ENCODE assay signal across 17 cellular contexts in the genomic region with DNA sequence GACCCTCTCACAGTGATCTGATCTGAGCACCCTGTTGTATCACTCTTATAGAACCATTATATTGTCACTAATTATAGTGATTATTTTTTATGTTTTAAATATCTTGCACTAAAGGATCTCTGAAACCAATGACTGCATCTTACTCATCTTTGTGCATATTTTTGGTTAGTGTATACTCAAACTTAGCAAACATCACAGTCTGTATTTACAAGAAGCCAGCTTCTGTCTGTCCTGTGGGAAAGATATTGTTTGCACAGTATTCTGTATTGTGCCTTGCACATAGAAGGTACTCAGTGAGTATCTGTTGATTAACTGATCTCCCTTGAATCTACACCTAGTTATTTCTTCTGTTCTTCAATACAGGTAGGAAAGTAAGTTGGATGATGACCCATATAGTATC.
DNase-seq lines count a peak whose midpoint lies in the region; ATAC-seq, FAIRE-seq and TF ChIP-seq lines count a peak whose summit lies in the region.
"Had no signal": no experiment of that assay in that cellular context is flagged by ENCODE, and none has a peak within 500 bp of the region (broad histone marks: within the 10 kb centered on the region; RNA-seq: fewer than 3 reads in every experiment).

No MANE protein-coding gene starts in this region.

- no peak overlapping the region for H3K9ac ChIP-seq in IMR-90 (ENCODE audit: low read depth, low read length)
- no peak overlapping the region for H3K9ac ChIP-seq in GM12878 (ENCODE audit: control insufficient read depth, insufficient read depth, low read length)
- H3K9ac ChIP-seq: BLaER1 treated with 17β-estradiol and CSF1 and Interleukin-3, amounts not matched to agents 10 nM and 100 nM had no signal

- H3K56ac ChIP-seq in IMR-90 (ENCODE audit: extremely low read depth, insufficient read depth, low read length) = no peak overlapping the region

- H2AFZ ChIP-seq in IMR-90 (replicated peaks; ENCODE audit: low read length, poor library complexity) (no peak overlapping the region), GM12878 (ENCODE audit: control insufficient read depth, low read depth, low read length) (no peak overlapping the region)

- H3K9me3 ChIP-seq in IMR-90 (ENCODE audit: control insufficient read depth, insufficient read depth, low read length) = no peaks in the 10 kb centered on the region
- no peaks in the 10 kb centered on the region for H3K9me3 ChIP-seq in GM12878 (replicated peaks; ENCODE audit: control insufficient read depth, insufficient read depth, low read length)

- no peak overlapping the region for H2BK20ac ChIP-seq in IMR-90 (ENCODE audit: low read depth, low read length)

- H3K79me1 ChIP-seq in IMR-90 (ENCODE audit: low read depth in 1 of 2, low read length in 2 of 2) = peaks cover 16% of the 10 kb centered on the region in 2 experiments; a peak in 3 of 4 replicates

- H3K36me3 ChIP-seq in IMR-90 (ENCODE audit: control insufficient read depth, insufficient read depth, low read length) = 0 out of 2 replicates have a peak, but pooled peaks cover 1% of the 10 kb centered on the region
- H3K36me3 ChIP-seq in GM12878 (ENCODE audit: control insufficient read depth in 2 of 2, insufficient read depth in 2 of 2, low read length in 1 of 2) = no peaks in the 10 kb centered on the region

- no peak overlapping the region for H2BK5ac ChIP-seq in IMR-90 (ENCODE audit: low read depth, low read length, poor library complexity, severe bottlenecking)

- H4K5ac ChIP-seq in IMR-90 (ENCODE audit: low read depth, low read length) = no peak overlapping the region

- H3K27ac ChIP-seq in IMR-90 (ENCODE audit: insufficient read depth, low read length) (no peak overlapping the region), GM12878 (ENCODE audit: control insufficient read depth, insufficient read depth) (no peak overlapping the region)
- H3K27ac ChIP-seq: BLaER1 treated with 17β-estradiol and CSF1 and Interleukin-3, amounts not matched to agents 10 nM and 100 nM had no signal

- no peak overlapping the region for H2AK5ac ChIP-seq in IMR-90 (ENCODE audit: low read depth, low read length)

- TF ChIP-seq CTCF in IMR-90 (conservative IDR thresholded peaks at IDR 0.05; ENCODE audit: low read depth, low read length) (no peak), GM12878 (IDR thresholded peaks at IDR 0.05 in 2 of 3, conservative IDR thresholded peaks at IDR 0.05 in 1 of 3; ENCODE audit: control insufficient read depth in 2 of 3, extremely low read depth in 1 of 3, insufficient read depth in 1 of 3, low read depth in 3 of 3, low read length in 3 of 3) (no peak)

- H4K20me1 ChIP-seq in IMR-90 (ENCODE audit: insufficient read depth, low read length) = peaks cover 11% of the 10 kb centered on the region
- no peaks in the 10 kb centered on the region for H4K20me1 ChIP-seq in GM12878 (ENCODE audit: control insufficient read depth, insufficient read depth)
- H4K20me1 ChIP-seq: BLaER1 treated with 17β-estradiol and CSF1 and Interleukin-3, amounts not matched to agents 10 nM and 100 nM had no signal

- no peak overlapping the region for H3K4me3 ChIP-seq in IMR-90 (ENCODE audit: insufficient read depth, low read depth, low read length)
- H3K4me3 ChIP-seq in GM12878 = no peak overlapping the region
- H3K4me3 ChIP-seq: BLaER1 treated with 17β-estradiol and CSF1 and Interleukin-3, amounts not matched to agents 10 nM and 100 nM had no signal

- no peak for TF ChIP-seq RAD21 in IMR-90 (IDR thresholded peaks at IDR 0.05; ENCODE audit: low read length)
- no peak for TF ChIP-seq RAD21 in GM12878 (IDR thresholded peaks at IDR 0.05; ENCODE audit: insufficient read depth, low read depth, low read length)

- intact Hi-C loops in IMR-90 (cut with micrococcal nuclease) = loop anchor here (5.0 kb wide), 1 partner anchor 56 kb away; no protein-coding TSS in a partner anchor
- intact Hi-C loops in GM12878 (cut with micrococcal nuclease; ENCODE audit: unreplicated experiment) = no loop called here

- in situ Hi-C loops in IMR-90 (cut with MboI; ENCODE audit: low sequenced_read_pairs) (no loop called here), GM12878 (cut with MboI) (no loop called here)

- H3K27me3 ChIP-seq in IMR-90 (ENCODE audit: control insufficient read depth, insufficient read depth, low read length) (no peaks in the 10 kb centered on the region), GM12878 (replicated peaks in 1 of 2; ENCODE audit: control insufficient read depth in 2 of 2, insufficient read depth in 2 of 2, low read length in 1 of 2) (no peaks in the 10 kb centered on the region)
- H3K27me3 ChIP-seq: BLaER1 treated with 17β-estradiol and CSF1 and Interleukin-3, amounts not matched to agents 10 nM and 100 nM had no signal

- H4K91ac ChIP-seq in IMR-90 (ENCODE audit: insufficient read depth, low read depth, low read length) = no peak overlapping the region

- H3K9me1 ChIP-seq in IMR-90 (ENCODE audit: insufficient read depth, low read length) = no peaks in the 10 kb centered on the region; the same call in 1 of the 2 replicates

- H3K18ac ChIP-seq in IMR-90 (ENCODE audit: low read depth, low read length) = no peak overlapping the region

- H3K23ac ChIP-seq in IMR-90 (ENCODE audit: low read depth, low read length) = no peak overlapping the region

- no peak overlapping the region for H2BK15ac ChIP-seq in IMR-90 (ENCODE audit: low read depth, low read length)

- POLR2A ChIA-PET in IMR-90 (lab: Charles Lee; ENCODE audit: unreplicated experiment) (no interaction called here), GM12878 (lab: Charles Lee) (no interaction called here)

- RAD21 ChIA-PET in GM12878 (lab: Charles Lee; ENCODE audit: unreplicated experiment) = no interaction called here

- no peak overlapping the region for H2AK9ac ChIP-seq in IMR-90 (replicated peaks; ENCODE audit: low read depth, low read length, poor library complexity)

- no peaks in the 10 kb centered on the region for H3K79me2 ChIP-seq in GM12878 (ENCODE audit: control insufficient read depth, insufficient read depth, low read length)

- dilution Hi-C loops in IMR-90 (cut with HindIII; ENCODE audit: low sequenced_read_pairs, unreplicated experiment) = no loop called here

- BruUV-seq in IMR-90 (replicated peaks; lab: Mats Ljungman, UMichigan) (no TSS peak), GM12878 (replicated peaks; lab: Mats Ljungman, UMichigan) (no TSS peak)

- TF ChIP-seq EP300 in GM12878 (IDR thresholded peaks at IDR 0.05; ENCODE audit: borderline replicate concordance in 1 of 2, control insufficient read depth in 1 of 2, low read depth in 2 of 2, low read length in 2 of 2) = no peak

- H3K4me2 ChIP-seq in IMR-90 (ENCODE audit: low read depth, low read length) = no peak overlapping the region
- no peak overlapping the region for H3K4me2 ChIP-seq in GM12878 (ENCODE audit: control insufficient read depth, insufficient read depth)
- H3K4me2 ChIP-seq: BLaER1 treated with 17β-estradiol and CSF1 and Interleukin-3, amounts not matched to agents 10 nM and 100 nM had no signal

- no peak overlapping the region for H3K14ac ChIP-seq in IMR-90 (replicated peaks; ENCODE audit: low read depth, low read length)

- CTCF ChIA-PET in IMR-90 (lab: Yijun Ruan, JAX) (no interaction called here), GM12878 (lab: Yijun Ruan, JAX) (no interaction called here)

- SMC1A ChIA-PET in GM12878 (lab: Charles Lee; ENCODE audit: uncharacterized antibody, unreplicated experiment) = no interaction called here

- H4K8ac ChIP-seq in IMR-90 (ENCODE audit: low read depth in 2 of 2, low read length in 2 of 2) = no peak overlapping the region

- no peak overlapping the region for H2BK120ac ChIP-seq in IMR-90 (ENCODE audit: low read depth, low read length)

- no peak for TF ChIP-seq POLR2A in IMR-90 (IDR thresholded peaks at IDR 0.05; ENCODE audit: low read depth, low read length)
- TF ChIP-seq POLR2A in GM12878 (IDR thresholded peaks at IDR 0.05; ENCODE audit: low read depth, low read length) = no peak

- FAIRE-seq in GM12878 (lab: Jason Lieb, UNC) = no peak
- no peak for FAIRE-seq in frontal cortex (lab: Jason Lieb, UNC)
- FAIRE-seq: GM19239, H1 had no signal

- peak; percentile 81 for ATAC-seq in IMR-90 (ENCODE audit: low read depth)
- no peak for ATAC-seq in GM12878
- ATAC-seq in HG02610 (IDR thresholded peaks at IDR 0.05; ENCODE audit: unreplicated experiment) = no peak
- ATAC-seq: HCT116 had no signal

- H3K4me1 ChIP-seq in IMR-90 (ENCODE audit: control insufficient read depth, insufficient read depth, low read length) (no peaks in the 10 kb centered on the region), GM12878 (ENCODE audit: control insufficient read depth, insufficient read depth, low read length) (no peaks in the 10 kb centered on the region)
- H3K4me1 ChIP-seq: BLaER1 treated with 17β-estradiol and CSF1 and Interleukin-3, amounts not matched to agents 10 nM and 100 nM had no signal

- no peak overlapping the region for H3K4ac ChIP-seq in IMR-90 (ENCODE audit: low read depth, low read length)

- DNase-seq in NCI-H748 (lab: John Stamatoyannopoulos, UW; ENCODE audit: unreplicated experiment) (peak; percentile 29), NCI-H748 treated with DMSO at 0.1 percent for 48 hours (lab: John Stamatoyannopoulos, UW) (no peak), IMR-90 (peak; percentile 52), GM12878 (ENCODE audit: low read depth, low spot score) (no peak), frontal cortex (ENCODE audit: low spot score in 2 of 2) (no peak), UCSD-AML1 (lab: John Stamatoyannopoulos, UW; ENCODE audit: unreplicated experiment) (no peak)
- DNase-seq: 8988T; CD4-positive, CD25-positive, alpha-beta regulatory T cell; DMS 273 treated with DMSO at 0.1 percent for 48 hours; DMS79 treated with DMSO at 0.1 percent for 48 hours; EL; GDM1 had no signal

TF ChIP-seq in IMR-90, 13 proteins besides CTCF, POLR2A, EP300 and RAD21 (continues in another document):
- TF ChIP-seq MAFK (IDR thresholded peaks at IDR 0.05; ENCODE audit: low read depth, low read length) (no peak), RFX5 (IDR thresholded peaks at IDR 0.05; ENCODE audit: low read depth, low read length) (no peak), MAZ (IDR thresholded peaks at IDR 0.05; ENCODE audit: borderline replicate concordance, low read depth, low read length) (no peak), SMC3 (IDR thresholded peaks at IDR 0.05; ENCODE audit: low read depth, low read length) (no peak)

TF ChIP-seq in GM12878, 131 proteins besides CTCF, POLR2A, EP300 and RAD21 (continues in another document):
- no peak for TF ChIP-seq SRF (IDR thresholded peaks at IDR 0.05; ENCODE audit: low read depth in 2 of 2, low read length in 2 of 2)
- no peak for TF ChIP-seq NR2F1 (conservative IDR thresholded peaks at IDR 0.05)
- TF ChIP-seq, protein P1, sequence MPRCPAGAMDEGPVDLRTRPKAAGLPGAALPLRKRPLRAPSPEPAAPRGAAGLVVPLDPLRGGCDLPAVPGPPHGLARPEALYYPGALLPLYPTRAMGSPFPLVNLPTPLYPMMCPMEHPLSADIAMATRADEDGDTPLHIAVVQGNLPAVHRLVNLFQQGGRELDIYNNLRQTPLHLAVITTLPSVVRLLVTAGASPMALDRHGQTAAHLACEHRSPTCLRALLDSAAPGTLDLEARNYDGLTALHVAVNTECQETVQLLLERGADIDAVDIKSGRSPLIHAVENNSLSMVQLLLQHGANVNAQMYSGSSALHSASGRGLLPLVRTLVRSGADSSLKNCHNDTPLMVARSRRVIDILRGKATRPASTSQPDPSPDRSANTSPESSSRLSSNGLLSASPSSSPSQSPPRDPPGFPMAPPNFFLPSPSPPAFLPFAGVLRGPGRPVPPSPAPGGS (IDR thresholded peaks at IDR 0.05; ENCODE audit: borderline replicate concordance, insufficient read depth, low read depth, low read length, poor library complexity, severe bottlenecking) = peak; percentile 40

Comparison
In these comparisons a context has a peak if more than half of its experiments do, and no peak if none do; other contexts are left out.
1. DNase-seq: peak in NCI-H748 (single experiment) and IMR-90 (single experiment); none in NCI-H748 treated with DMSO at 0.1 percent for 48 hours (single experiment), GM12878 (single experiment), frontal cortex (0 of 2) and UCSD-AML1 (single experiment).